In genomic region chr17:76333673-76334505, GRCh38 we compare ENCODE assay signal across 1 cellular context.
TF ChIP-seq lines count a peak whose summit lies in the region.

No MANE protein-coding gene starts in this region.

TF ChIP-seq in WTC11, 78 proteins besides CTCF, POLR2A, EP300 and RAD21 (continued from another document):
- TF ChIP-seq AFF4 (CRISPR knock-in tag; IDR thresholded peaks at IDR 0.05; ENCODE audit: borderline replicate concordance) = no peak
- no peak for TF ChIP-seq ZNF219 (CRISPR knock-in tag; IDR thresholded peaks at IDR 0.05; ENCODE audit: borderline replicate concordance)
- no peak for TF ChIP-seq ZBTB21 (CRISPR knock-in tag; IDR thresholded peaks at IDR 0.05; ENCODE audit: borderline replicate concordance)
- TF ChIP-seq E2F1 (CRISPR knock-in tag; IDR thresholded peaks at IDR 0.05) = no peak
- TF ChIP-seq SOX15 (CRISPR knock-in tag; IDR thresholded peaks at IDR 0.05) = no peak
- no peak for TF ChIP-seq ATF6 (CRISPR knock-in tag; IDR thresholded peaks at IDR 0.05)
